Comparison of ENCODE assay signal across 8 cellular contexts in the genomic region with DNA sequence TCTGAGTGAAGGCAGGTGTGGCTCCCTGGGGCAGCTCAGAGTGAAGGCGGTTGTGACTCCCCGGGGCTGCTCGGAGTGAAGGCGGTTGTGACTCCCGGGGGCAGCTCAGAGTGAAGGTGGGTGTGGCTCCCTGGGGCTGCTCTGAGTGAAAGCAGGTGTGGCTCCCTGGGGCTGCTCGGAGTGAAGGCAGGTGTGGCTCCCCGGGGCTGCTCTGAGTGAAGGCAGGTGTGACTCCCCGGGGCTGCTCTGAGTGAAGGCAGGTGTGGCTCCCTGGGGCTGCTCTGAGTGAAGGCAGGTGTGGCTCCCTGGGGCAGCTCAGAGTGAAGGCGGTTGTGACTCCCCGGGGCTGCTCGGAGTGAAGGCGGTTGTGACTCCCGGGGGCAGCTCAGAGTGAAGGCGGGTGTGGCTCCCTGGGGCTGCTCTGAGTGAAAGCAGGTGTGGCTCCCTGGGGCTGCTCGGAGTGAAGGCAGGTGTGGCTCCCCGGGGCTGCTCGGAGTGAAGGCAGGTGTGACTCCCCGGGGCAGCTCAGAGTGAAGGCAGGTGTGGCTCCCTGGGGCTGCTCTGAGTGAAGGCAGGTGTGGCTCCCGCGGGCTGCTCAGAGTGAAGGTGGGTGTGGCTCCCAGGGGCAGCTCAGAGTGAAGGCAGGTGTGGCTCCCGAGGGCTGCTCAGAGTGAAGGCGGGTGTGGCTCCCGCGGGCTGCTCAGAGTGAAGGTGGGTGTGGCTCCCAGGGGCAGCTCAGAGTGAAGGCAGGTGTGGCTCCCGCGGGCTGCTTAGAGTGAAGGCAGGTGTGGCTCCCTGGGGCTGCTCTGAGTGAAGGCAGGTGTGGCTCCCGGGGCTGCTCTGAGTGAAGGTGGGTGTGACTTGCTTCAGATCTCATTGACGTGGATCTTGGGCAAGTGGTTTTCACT.
DNase-seq lines count a peak whose midpoint lies in the region; ATAC-seq and TF ChIP-seq lines count a peak whose summit lies in the region.
"Not testable (repeated sequence)": the region's sequence is repeated elsewhere in the genome, so short reads cannot be mapped to it uniquely, and the experiment has no call there.

No MANE protein-coding gene starts in this region.

- H3K4me1 Mint-ChIP-seq in GM23338 (peaks cover 18% of the 10 kb centered on the region), progenitor cell of endocrine pancreas (ENCODE audit: low read depth) (peaks cover 22% of the 10 kb centered on the region)
- H3K4me1 Mint-ChIP-seq in chondrocyte (ENCODE audit: low read depth), result not testable (repeated sequence)

- H3K27ac Mint-ChIP-seq in GM23338; chondrocyte (ENCODE audit: unreplicated experiment): not testable (repeated sequence)
- peak overlapping the region; percentile 73 for H3K27ac Mint-ChIP-seq in progenitor cell of endocrine pancreas

- H3K27me3 Mint-ChIP-seq in GM23338 (ENCODE audit: insufficient read depth, low read depth, poor library complexity); chondrocyte (ENCODE audit: low read depth): not testable (repeated sequence)
- H3K27me3 Mint-ChIP-seq in progenitor cell of endocrine pancreas, result peaks cover 11% of the 10 kb centered on the region

- H3K9me3 Mint-ChIP-seq in GM23338; chondrocyte (ENCODE audit: low read depth); progenitor cell of endocrine pancreas (ENCODE audit: low read depth): not testable (repeated sequence)

- H3K27me3 ChIP-seq in BLaER1 treated with 17β-estradiol and CSF1 and Interleukin-3, amounts not matched to agents 10 nM and 100 nM, result peaks cover 0 to 46% (median 14%) of the 10 kb centered on the region in 11 experiments; a peak in 17 of 22 replicates
- H3K27me3 ChIP-seq in GM23338 (ENCODE audit: insufficient read depth); Peyer's patch: not testable (repeated sequence)
- H3K27me3 ChIP-seq in left lung, result peaks cover 0 to 44% of the 10 kb centered on the region in 2 donors

- TF ChIP-seq CTCF in GM23338 (conservative IDR thresholded peaks at IDR 0.05; ENCODE audit: low read depth in 2 of 2); Peyer's patch (IDR thresholded peaks at IDR 0.05); chondrocyte (IDR thresholded peaks at IDR 0.05); left lung (IDR thresholded peaks at IDR 0.05); progenitor cell of endocrine pancreas (IDR thresholded peaks at IDR 0.05; ENCODE audit: unreplicated experiment): not testable (repeated sequence)

- not testable (repeated sequence) for H3F3A ChIP-seq in GM23338 (replicated peaks; ENCODE audit: low read depth)

- peaks cover 34 to 90% (median 75%) of the 10 kb centered on the region in 10 experiments for H3K4me1 ChIP-seq in BLaER1 treated with 17β-estradiol and CSF1 and Interleukin-3, amounts not matched to agents 10 nM and 100 nM
- not testable (repeated sequence) for H3K4me1 ChIP-seq in GM23338 (ENCODE audit: insufficient read depth); left lung
- peaks cover 0 to 44% (median 3%) of the 10 kb centered on the region in 4 donors for H3K4me1 ChIP-seq in Peyer's patch

- not testable (repeated sequence) for H3K4me3 Mint-ChIP-seq in GM23338; chondrocyte (ENCODE audit: unreplicated experiment); progenitor cell of endocrine pancreas (ENCODE audit: low read depth)

- DNase-seq in GM23338 (ENCODE audit: low spot score) (peak; percentile 65), NCI-H187 (lab: John Stamatoyannopoulos, UW) (peak; percentile 83 to 89), NCI-H510A (lab: John Stamatoyannopoulos, UW) (peak; percentile 87), Peyer's patch (peak in 2 of 3 donors; percentile 76 to 88), chondrocyte (ENCODE audit: low spot score) (peak; percentile 51), left lung (peak; percentile 56 to 77), progenitor cell of endocrine pancreas (ENCODE audit: low spot score, unreplicated experiment) (peak; percentile 39)

- intact Hi-C loops in left lung (cut with DNase I), result not testable (repeated sequence)

- not testable (repeated sequence) for H3K36me3 ChIP-seq in BLaER1 treated with 17β-estradiol and CSF1 and Interleukin-3, amounts not matched to agents 10 nM and 100 nM; GM23338 (ENCODE audit: insufficient read depth); Peyer's patch; left lung

- TF ChIP-seq POLR2A in Peyer's patch (IDR thresholded peaks at IDR 0.05), result not testable (repeated sequence)

- not testable (repeated sequence) for H3K9me2 ChIP-seq in GM23338 (ENCODE audit: insufficient read depth)

- H3K4me2 ChIP-seq in BLaER1 treated with 17β-estradiol and CSF1 and Interleukin-3, amounts not matched to agents 10 nM and 100 nM, result peak overlapping the region; percentile 33 to 99 (median 91)
- peak overlapping the region; percentile 38; the same call in 1 of the 2 replicates for H3K4me2 ChIP-seq in GM23338

- H3K9ac ChIP-seq in BLaER1 treated with 17β-estradiol and CSF1 and Interleukin-3, amounts not matched to agents 10 nM and 100 nM, result peak overlapping the region in 1 of 11 experiments; percentile 29; a peak in 2 of 22 replicates

- ATAC-seq in GM23338, result not testable (repeated sequence)
- peak; percentile 41 for ATAC-seq in left lung

- not testable (repeated sequence) for H3K4me3 ChIP-seq in BLaER1 treated with 17β-estradiol and CSF1 and Interleukin-3, amounts not matched to agents 10 nM and 100 nM; GM23338; Peyer's patch; left lung

- H3K27ac ChIP-seq in BLaER1 treated with 17β-estradiol and CSF1 and Interleukin-3, amounts not matched to agents 10 nM and 100 nM; GM23338 (ENCODE audit: low read depth); left lung: not testable (repeated sequence)
- peak overlapping the region in 3 of 4 donors; percentile 9 to 86 (median 75) for H3K27ac ChIP-seq in Peyer's patch

- not testable (repeated sequence) for H3K79me2 ChIP-seq in GM23338 (replicated peaks; ENCODE audit: insufficient read depth)

- not testable (repeated sequence) for H3K36me3 Mint-ChIP-seq in GM23338 (ENCODE audit: low read depth); chondrocyte (ENCODE audit: low read depth); progenitor cell of endocrine pancreas (ENCODE audit: insufficient read depth)

- peaks cover 0 to 23% (median 15%) of the 10 kb centered on the region in 11 experiments; a peak in 13 of 22 replicates for H4K20me1 ChIP-seq in BLaER1 treated with 17β-estradiol and CSF1 and Interleukin-3, amounts not matched to agents 10 nM and 100 nM
- H4K20me1 ChIP-seq in GM23338 (replicated peaks; ENCODE audit: insufficient read depth), result not testable (repeated sequence)

- peaks cover 0 to 13% (median 8%) of the 10 kb centered on the region in 11 experiments; a peak in 12 of 22 replicates for H3K9me3 ChIP-seq in BLaER1 treated with 17β-estradiol and CSF1 and Interleukin-3, amounts not matched to agents 10 nM and 100 nM (replicated peaks in 1 of 11)
- not testable (repeated sequence) for H3K9me3 ChIP-seq in Peyer's patch, left lung

- not testable (repeated sequence) for H2AFZ ChIP-seq in GM23338
